In the genomic region with DNA sequence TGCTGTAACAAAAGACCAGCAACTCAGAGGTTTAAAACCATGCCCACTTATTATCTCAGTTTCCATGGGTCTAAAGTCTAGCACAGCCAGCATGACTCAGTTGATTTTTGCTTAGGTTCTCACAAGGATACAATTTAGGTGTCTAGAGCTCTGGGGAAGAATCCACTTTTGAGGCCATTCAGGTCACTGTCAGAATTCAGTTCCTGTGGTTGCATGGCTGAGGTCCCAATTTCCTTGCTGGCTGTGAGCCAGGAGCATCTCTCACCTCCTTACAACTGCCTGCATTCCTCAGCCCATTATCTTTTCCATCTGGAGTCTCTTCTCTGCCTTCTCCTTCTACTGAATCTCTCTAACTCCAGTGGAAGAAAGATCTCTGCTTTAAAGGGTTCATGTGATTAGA, we compare ENCODE assay signal across 13 cellular contexts.
DNase-seq lines count a peak whose midpoint lies in the region; ATAC-seq, FAIRE-seq and TF ChIP-seq lines count a peak whose summit lies in the region.
"Had no signal": no experiment of that assay in that cellular context is flagged by ENCODE, and none has a peak within 500 bp of the region (broad histone marks: within the 10 kb centered on the region; RNA-seq: fewer than 3 reads in every experiment).

No MANE protein-coding gene starts in this region.

- no peaks in the 10 kb centered on the region for H3K36me3 Mint-ChIP-seq in astrocyte (ENCODE audit: low read depth, unreplicated experiment)

- no peaks in the 10 kb centered on the region for H3K27me3 ChIP-seq in astrocyte (ENCODE audit: insufficient read depth, low read length)

- H3K4me3 ChIP-seq in astrocyte (ENCODE audit: insufficient read depth, low read depth, low read length) = no peak overlapping the region

- ATAC-seq in HG03135 (IDR thresholded peaks at IDR 0.05; ENCODE audit: unreplicated experiment) = no peak

- no peak overlapping the region for H3K9ac ChIP-seq in astrocyte (ENCODE audit: low read length)

- no peak overlapping the region for H3K27ac ChIP-seq in astrocyte (ENCODE audit: low read depth, low read length)

- FAIRE-seq in astrocyte (lab: Jason Lieb, UNC) = peak; percentile 17

- no peak overlapping the region for H3K4me3 Mint-ChIP-seq in astrocyte (ENCODE audit: unreplicated experiment)
- H3K4me3 Mint-ChIP-seq: H9, IgD-negative memory B cell had no signal

- peak; percentile 42 for DNase-seq in Caki2 (ENCODE audit: low read depth)
- peak; percentile 32 for DNase-seq in HT1080 (ENCODE audit: low read depth)
- peak; percentile 10 for DNase-seq in astrocyte (ENCODE audit: low read depth)
- peak; percentile 52 for DNase-seq in glomerular visceral epithelial cell (ENCODE audit: extremely low spot score)
- no peak for DNase-seq in SIG-M5 treated with dmso at 0.1 percent for 504 hours (lab: John Stamatoyannopoulos, UW; ENCODE audit: unreplicated experiment)
- no peak for DNase-seq in effector CD4-positive, alpha-beta T cell
- DNase-seq: H9, NCI-H1436 treated with DMSO at 0.1 percent for 48 hours, NCI-H345, NCI-H748 treated with DMSO at 0.1 percent for 48 hours, Right ventricle myocardium superior had no signal

- peaks cover 24% of the 10 kb centered on the region for H3K4me1 Mint-ChIP-seq in astrocyte (ENCODE audit: low read depth, unreplicated experiment)
- H3K4me1 Mint-ChIP-seq: H9 had no signal

- TF ChIP-seq CTCF in astrocyte (IDR thresholded peaks at IDR 0.05; ENCODE audit: insufficient read depth, low read depth, low read length) = no peak

- H3K9me3 Mint-ChIP-seq in astrocyte (ENCODE audit: unreplicated experiment) = peaks cover 15% of the 10 kb centered on the region

- no peak overlapping the region for H3K27ac Mint-ChIP-seq in astrocyte (ENCODE audit: unreplicated experiment)
- H3K27ac Mint-ChIP-seq: H9, IgD-negative memory B cell had no signal

- no peaks in the 10 kb centered on the region for H3K79me2 ChIP-seq in astrocyte (ENCODE audit: insufficient read depth, low read length)

- H4K20me1 ChIP-seq in astrocyte (ENCODE audit: insufficient read depth, low read length) = no peaks in the 10 kb centered on the region

- H3K36me3 ChIP-seq in astrocyte (ENCODE audit: insufficient read depth, low read length) = no peaks in the 10 kb centered on the region

- H3K27me3 Mint-ChIP-seq in astrocyte (ENCODE audit: low read depth, unreplicated experiment) = no peaks in the 10 kb centered on the region
- H3K27me3 Mint-ChIP-seq: IgD-negative memory B cell had no signal

- H3K9me3 ChIP-seq in astrocyte (ENCODE audit: insufficient read depth, low read depth, low read length) = no peaks in the 10 kb centered on the region

- no peaks in the 10 kb centered on the region for H3K4me1 ChIP-seq in astrocyte (ENCODE audit: insufficient read depth, low read length)

- in situ Hi-C loops in Caki2 (cut with HindIII; ENCODE audit: low pct_unique_long_range_greater_than_20kb, low sequenced_read_pairs) = no loop called here

- no peak overlapping the region for H2AFZ ChIP-seq in astrocyte (ENCODE audit: low read depth, low read length)

- H3K4me2 ChIP-seq in astrocyte (ENCODE audit: low read length) = no peak overlapping the region

Comparison
In these comparisons a context has a peak if more than half of its experiments do, and no peak if none do; other contexts are left out.
1. DNase-seq: peak in Caki2 (single experiment), HT1080 (single experiment), astrocyte (single experiment) and glomerular visceral epithelial cell (single experiment); none in SIG-M5 treated with dmso at 0.1 percent for 504 hours (single experiment) and effector CD4-positive, alpha-beta T cell (single experiment).